Comparison of ENCODE assay signal across 1 cellular context in genomic region chr5:157730900-157731271, GRCh38.
TF ChIP-seq lines count a peak whose summit lies in the region.

No MANE protein-coding gene starts in this region.

TF ChIP-seq in K562, 482 proteins besides CTCF, POLR2A, EP300 and RAD21:
- TF ChIP-seq KDM2B (CRISPR knock-in tag; IDR thresholded peaks at IDR 0.05): no peak
- TF ChIP-seq AFF4 (CRISPR knock-in tag; IDR thresholded peaks at IDR 0.05): 0 out of 2 replicates have a peak, but pooled peaks have one; percentile 39
- no peak for TF ChIP-seq CREB1 (IDR thresholded peaks at IDR 0.05)
- TF ChIP-seq CREB1 (CRISPR knock-in tag; IDR thresholded peaks at IDR 0.05): 0 out of 2 replicates have a peak, but pooled peaks have one; percentile 7
